In genomic region chr16:50154369-50154947, GRCh38 we compare ENCODE assay signal across 8 cellular contexts. TPM values are rescaled to one million over a fixed set of nuclear protein-coding genes. Genes with fewer than 3 reads are reported as not detected.
DNase-seq lines count a peak whose midpoint lies in the region; ATAC-seq and TF ChIP-seq lines count a peak whose summit lies in the region.

No MANE protein-coding gene starts in this region.

- peak overlapping the region; percentile 90 for H3K4me2 ChIP-seq in parathyroid adenoma (ENCODE audit: low read length)

- H3K9ac ChIP-seq in parathyroid adenoma, result peak overlapping the region; percentile 3

- H3K36me3 ChIP-seq in parathyroid adenoma (ENCODE audit: control insufficient read depth, insufficient read depth, low read length), result no peaks in the 10 kb centered on the region

- H3K9me3 ChIP-seq in parathyroid adenoma (ENCODE audit: control insufficient read depth, low read length), result no peaks in the 10 kb centered on the region

- H3K4me1 ChIP-seq in parathyroid adenoma, result peaks cover 9% of the 10 kb centered on the region

- H3K79me2 ChIP-seq in parathyroid adenoma, result peaks cover 36% of the 10 kb centered on the region

- TF ChIP-seq CTCF in VCaP (conservative IDR thresholded peaks at IDR 0.05) (no peak), fibroblast of the aortic adventitia (IDR thresholded peaks at IDR 0.05; ENCODE audit: insufficient read depth, low read length) (no peak), parathyroid adenoma (IDR thresholded peaks at IDR 0.05) (no peak)

- peak overlapping the region; percentile 83 for H3K4me3 ChIP-seq in fibroblast of the aortic adventitia (ENCODE audit: low read depth, low read length)
- H3K4me3 ChIP-seq in parathyroid adenoma (ENCODE audit: low read depth, low read length), result peak overlapping the region; percentile 64

- DNase-seq in NCI-H82 (lab: John Stamatoyannopoulos, UW) (peak; percentile 24), NCI-H82 treated with DMSO at 0.1 percent for 48 hours (lab: John Stamatoyannopoulos, UW; ENCODE audit: unreplicated experiment) (no peak), fibroblast of the aortic adventitia (ENCODE audit: low read depth) (no peak), NCI-H128 (lab: John Stamatoyannopoulos, UW; ENCODE audit: unreplicated experiment) (no peak)

- peak overlapping the region; percentile 39 for H2AFZ ChIP-seq in parathyroid adenoma

- ATAC-seq in GM21447 (IDR thresholded peaks at IDR 0.05; ENCODE audit: unreplicated experiment) (no peak), HG03025 (IDR thresholded peaks at IDR 0.05; ENCODE audit: low FRiP score, unreplicated experiment) (no peak)

- H3K27me3 ChIP-seq in parathyroid adenoma (ENCODE audit: control insufficient read depth, insufficient read depth, low read length), result no peaks in the 10 kb centered on the region

- peak overlapping the region; percentile 87 for H3K27ac ChIP-seq in VCaP
- H3K27ac ChIP-seq in parathyroid adenoma, result peak overlapping the region; percentile 31

RNA-seq across cellular contexts. Expression of gene TENT4B, which starts 1.4 kb away (rescaled TPM):
- total RNA-seq in fibroblast of the aortic adventitia (ENCODE audit: low replicate concordance), result 3.8 and 9.7 TPM in 2 replicates
